Comparison of ENCODE assay signal across 11 cellular contexts in genomic region chr20:24148372-24148771, GRCh38.
DNase-seq lines count a peak whose midpoint lies in the region; ATAC-seq, FAIRE-seq and TF ChIP-seq lines count a peak whose summit lies in the region.
"Had no signal": no experiment of that assay in that cellular context is flagged by ENCODE, and none has a peak within 500 bp of the region (broad histone marks: within the 10 kb centered on the region; RNA-seq: fewer than 3 reads in every experiment).

No MANE protein-coding gene starts in this region.

- no peak for FAIRE-seq in RCC 7860 (lab: Jason Lieb, UNC)

- peak overlapping the region; percentile 7 for H3K27ac Mint-ChIP-seq in stimulated activated effector memory CD8-positive, alpha-beta T cell treated with anti-CD3 and anti-CD28 coated beads, Interleukin-12 subunit alpha, Interleukin-12 subunit beta, amount 100 ng/mL, for 72 hours
- H3K27ac Mint-ChIP-seq in Caco-2 (ENCODE audit: unreplicated experiment), result no peak overlapping the region
- H3K27ac Mint-ChIP-seq in activated naive CD4-positive, alpha-beta T cell treated with anti-CD3 and anti-CD28 coated beads, Interleukin-2, amount 10 ng/mL, durations not matched to agents 7 days and 5 days, result no peak overlapping the region
- H3K27ac Mint-ChIP-seq: brain had no signal

- no TSS peak for BruUV-seq in Caco-2 (replicated peaks; lab: Mats Ljungman, UMichigan)

- H3K27me3 Mint-ChIP-seq in Caco-2 (ENCODE audit: insufficient read depth, unreplicated experiment), result peaks cover 16% of the 10 kb centered on the region
- H3K27me3 Mint-ChIP-seq in activated naive CD4-positive, alpha-beta T cell treated with anti-CD3 and anti-CD28 coated beads, Interleukin-2, amount 10 ng/mL, durations not matched to agents 7 days and 5 days, result peaks cover 25% of the 10 kb centered on the region

- H3K27me3 ChIP-seq in Caco-2 (replicated peaks; ENCODE audit: control insufficient read depth, insufficient read depth, low read length), result no peaks in the 10 kb centered on the region

- no peaks in the 10 kb centered on the region for H3K4me1 ChIP-seq in Caco-2

- POLR2A ChIA-PET in Caco-2 (lab: Charles Lee), result no interaction called here

- no peak overlapping the region for H3K4me3 Mint-ChIP-seq in stimulated activated effector memory CD8-positive, alpha-beta T cell treated with anti-CD3 and anti-CD28 coated beads, Interleukin-12 subunit alpha, Interleukin-12 subunit beta, amount 100 ng/mL, for 72 hours
- H3K4me3 Mint-ChIP-seq in Caco-2 (ENCODE audit: unreplicated experiment), result no peak overlapping the region
- no peak overlapping the region for H3K4me3 Mint-ChIP-seq in activated naive CD4-positive, alpha-beta T cell treated with anti-CD3 and anti-CD28 coated beads, Interleukin-2, amount 10 ng/mL, durations not matched to agents 7 days and 5 days
- H3K4me3 Mint-ChIP-seq: brain had no signal

- H3K9me3 ChIP-seq in Caco-2, result no peaks in the 10 kb centered on the region

- peak; percentile 75 for ATAC-seq in HG03108 (IDR thresholded peaks at IDR 0.05; ENCODE audit: unreplicated experiment)
- ATAC-seq in stimulated activated effector memory CD8-positive, alpha-beta T cell treated with anti-CD3 and anti-CD28 coated beads, Interleukin-12 subunit alpha, Interleukin-12 subunit beta, amount 100 ng/mL, for 72 hours, result peak; percentile 69

- TF ChIP-seq CTCF in Caco-2 (IDR thresholded peaks at IDR 0.05; ENCODE audit: insufficient read depth in 1 of 2, low read depth in 1 of 2, low read length in 1 of 2, severe bottlenecking in 1 of 2, unreplicated experiment in 1 of 2), result no peak

- peak; percentile 41 for DNase-seq in NK-92 treated with Interleukin-12 subunit alpha and Interleukin-12 subunit beta, amount 100 ng/mL, for 24 hours (lab: John Stamatoyannopoulos, UW)
- DNase-seq in NK-92 (lab: John Stamatoyannopoulos, UW; ENCODE audit: unreplicated experiment) (no peak), RPMI7951 (ENCODE audit: low read depth) (peak; percentile 63), Caco-2 (no peak), RCC 7860 (ENCODE audit: low spot score) (no peak)
- no peak for DNase-seq in stimulated activated effector memory CD8-positive, alpha-beta T cell treated with anti-CD3 and anti-CD28 coated beads, Interleukin-12 subunit alpha, Interleukin-12 subunit beta, amount 100 ng/mL, for 72 hours (ENCODE audit: low spot score in 2 of 2)
- no peak for DNase-seq in activated naive CD4-positive, alpha-beta T cell treated with anti-CD3 and anti-CD28 coated beads, Interleukin-2, amount 10 ng/mL, durations not matched to agents 7 days and 5 days
- DNase-seq: activated CD4-positive, alpha-beta T cell treated with anti-CD3 and anti-CD28 coated beads for 1 hour; glutamatergic neuron had no signal

- H3K36me3 Mint-ChIP-seq in stimulated activated effector memory CD8-positive, alpha-beta T cell treated with anti-CD3 and anti-CD28 coated beads, Interleukin-12 subunit alpha, Interleukin-12 subunit beta, amount 100 ng/mL, for 72 hours, result no peaks in the 10 kb centered on the region
- no peaks in the 10 kb centered on the region for H3K36me3 Mint-ChIP-seq in Caco-2 (ENCODE audit: insufficient read depth, unreplicated experiment)
- H3K36me3 Mint-ChIP-seq in activated naive CD4-positive, alpha-beta T cell treated with anti-CD3 and anti-CD28 coated beads, Interleukin-2, amount 10 ng/mL, durations not matched to agents 7 days and 5 days, result no peaks in the 10 kb centered on the region
- H3K36me3 Mint-ChIP-seq: brain had no signal

- H3K4me1 Mint-ChIP-seq in stimulated activated effector memory CD8-positive, alpha-beta T cell treated with anti-CD3 and anti-CD28 coated beads, Interleukin-12 subunit alpha, Interleukin-12 subunit beta, amount 100 ng/mL, for 72 hours, result peaks cover 55% of the 10 kb centered on the region
- no peaks in the 10 kb centered on the region for H3K4me1 Mint-ChIP-seq in Caco-2 (ENCODE audit: low read depth, unreplicated experiment)
- peaks cover 4% of the 10 kb centered on the region for H3K4me1 Mint-ChIP-seq in activated naive CD4-positive, alpha-beta T cell treated with anti-CD3 and anti-CD28 coated beads, Interleukin-2, amount 10 ng/mL, durations not matched to agents 7 days and 5 days

- intact Hi-C loops in Caco-2 (cut with micrococcal nuclease; ENCODE audit: unreplicated experiment), result no loop called here

- CTCF ChIA-PET in Caco-2 (lab: Charles Lee), result no interaction called here
- CTCF ChIA-PET in activated naive CD4-positive, alpha-beta T cell treated with anti-CD3 and anti-CD28 coated beads, Interleukin-2, amount 10 ng/mL, durations not matched to agents 7 days and 5 days (lab: Charles Lee), result no interaction called here

- H3K4me3 ChIP-seq in Caco-2 (ENCODE audit: low read depth, low read length), result no peak overlapping the region

- no peaks in the 10 kb centered on the region for H3K36me3 ChIP-seq in Caco-2 (ENCODE audit: control insufficient read depth, insufficient read depth, low read length)

- H3K9me3 Mint-ChIP-seq in stimulated activated effector memory CD8-positive, alpha-beta T cell treated with anti-CD3 and anti-CD28 coated beads, Interleukin-12 subunit alpha, Interleukin-12 subunit beta, amount 100 ng/mL, for 72 hours, result peaks cover 2% of the 10 kb centered on the region
- no peaks in the 10 kb centered on the region for H3K9me3 Mint-ChIP-seq in Caco-2 (ENCODE audit: unreplicated experiment)
- peaks cover 2% of the 10 kb centered on the region for H3K9me3 Mint-ChIP-seq in activated naive CD4-positive, alpha-beta T cell treated with anti-CD3 and anti-CD28 coated beads, Interleukin-2, amount 10 ng/mL, durations not matched to agents 7 days and 5 days
- H3K9me3 Mint-ChIP-seq: brain had no signal

Comparison
In these comparisons a context has a peak if more than half of its experiments do, and no peak if none do; other contexts are left out.
1. DNase-seq: peak in NK-92 treated with Interleukin-12 subunit alpha and Interleukin-12 subunit beta, amount 100 ng/mL, for 24 hours (single experiment) and RPMI7951 (single experiment); none in NK-92 (single experiment), stimulated activated effector memory CD8-positive, alpha-beta T cell treated with anti-CD3 and anti-CD28 coated beads, Interleukin-12 subunit alpha, Interleukin-12 subunit beta, amount 100 ng/mL, for 72 hours (0 of 2), Caco-2 (0 of 2), RCC 7860 (single experiment) and activated naive CD4-positive, alpha-beta T cell treated with anti-CD3 and anti-CD28 coated beads, Interleukin-2, amount 10 ng/mL, durations not matched to agents 7 days and 5 days (single experiment).